ENCODE assay signal across 19 cellular contexts in the genomic region with DNA sequence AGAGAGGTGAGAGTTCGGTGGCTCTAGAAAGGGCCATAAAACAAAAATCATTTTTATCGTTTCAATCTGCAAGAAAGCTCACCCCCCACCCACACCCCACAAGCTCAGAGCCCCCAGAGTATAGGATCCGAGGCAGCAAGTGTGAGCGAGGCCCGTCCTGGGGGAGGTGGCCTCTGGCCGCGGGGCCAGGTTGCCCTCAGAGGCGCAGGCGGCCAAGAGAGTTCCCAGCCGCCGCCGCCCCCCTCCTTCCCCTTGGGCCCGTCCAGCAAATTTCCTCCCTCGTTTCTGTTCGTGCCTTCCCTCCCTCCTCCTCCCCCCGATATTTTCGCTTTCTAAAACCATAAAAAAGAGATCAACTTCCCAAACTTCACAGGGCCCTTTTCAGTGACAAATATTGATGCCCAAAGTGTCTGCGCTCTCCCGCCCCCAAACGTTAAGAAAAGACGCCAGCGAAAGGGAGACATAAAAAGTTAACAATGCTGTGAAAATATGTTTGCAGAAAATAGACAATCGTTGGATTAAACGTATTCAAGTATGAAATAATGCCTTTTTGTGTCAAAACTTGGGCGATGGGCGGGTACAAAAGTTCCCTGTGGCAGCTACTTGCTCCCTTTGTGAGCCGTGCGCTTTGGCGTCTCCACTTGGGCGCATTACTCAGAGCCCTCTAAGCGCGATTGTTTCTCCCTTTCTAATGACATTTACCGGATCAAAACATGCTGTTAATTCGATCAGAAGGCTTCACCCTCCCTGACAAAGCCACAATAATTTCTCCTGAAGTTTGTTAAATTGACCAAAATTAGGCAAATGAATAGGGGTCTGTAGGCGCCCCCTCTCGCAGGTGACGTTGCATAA. TPM values are rescaled to one million over a fixed set of nuclear protein-coding genes. Genes with fewer than 3 reads are reported as not detected.
A peak's percentile ranks its signal among the peaks of the same experiment; 100 is the strongest.
DNase-seq lines count a peak whose midpoint lies in the region; FAIRE-seq and TF ChIP-seq lines count a peak whose summit lies in the region.
"Had no signal": no experiment of that assay in that cellular context is flagged by ENCODE, and none has a peak within 500 bp of the region (broad histone marks: within the 10 kb centered on the region; RNA-seq: fewer than 3 reads in every experiment).

No MANE protein-coding gene starts in this region.

- no peak overlapping the region for H3K27ac Mint-ChIP-seq in Caco-2 (ENCODE audit: unreplicated experiment)

- intact Hi-C loops in Caco-2 (cut with micrococcal nuclease; ENCODE audit: unreplicated experiment) (no loop called here), colonic mucosa (cut with DNase I) (no loop called here)

- TF ChIP-seq CTCF in Caco-2 (IDR thresholded peaks at IDR 0.05; ENCODE audit: insufficient read depth in 1 of 2, low read depth in 1 of 2, low read length in 1 of 2, severe bottlenecking in 1 of 2, unreplicated experiment in 1 of 2) (no peak), astrocyte of the spinal cord (IDR thresholded peaks at IDR 0.05; ENCODE audit: low read depth, low read length) (no peak), colonic mucosa (IDR thresholded peaks at IDR 0.05) (no peak)

- H3K27me3 ChIP-seq in ACC112 (ENCODE audit: insufficient read depth, low read length) (peaks cover 98% of the 10 kb centered on the region), Caco-2 (replicated peaks; ENCODE audit: control insufficient read depth, insufficient read depth, low read length) (peaks cover 2% of the 10 kb centered on the region), iPS-18a (ENCODE audit: control insufficient read depth, insufficient read depth, low read length) (peaks cover 100% of the 10 kb centered on the region), colonic mucosa (peaks cover 68% of the 10 kb centered on the region)
- H3K27me3 ChIP-seq: ovary had no signal

- no TSS peak for BruUV-seq in Caco-2 (replicated peaks; lab: Mats Ljungman, UMichigan)

- H3K4me1 Mint-ChIP-seq in Caco-2 (ENCODE audit: low read depth, unreplicated experiment), result peaks cover 6% of the 10 kb centered on the region

- H2AFZ ChIP-seq in ACC112 (ENCODE audit: low read length, unreplicated experiment), result no peak overlapping the region

- H3K36me3 Mint-ChIP-seq in Caco-2 (ENCODE audit: insufficient read depth, unreplicated experiment), result peaks cover 7% of the 10 kb centered on the region

- H3K9ac ChIP-seq in iPS-18a (ENCODE audit: low read length), result no peak overlapping the region
- H3K9ac ChIP-seq in colonic mucosa (ENCODE audit: low read depth in 2 of 2, low read length in 2 of 2), result no peak overlapping the region

- H3K4me1 ChIP-seq in ACC112 (ENCODE audit: control insufficient read depth, insufficient read depth, low read length, unreplicated experiment) (no peaks in the 10 kb centered on the region), Caco-2 (peaks cover 7% of the 10 kb centered on the region; the same call in 1 of the 2 replicates), iPS-18a (ENCODE audit: control insufficient read depth, low read depth, low read length) (peaks cover 32% of the 10 kb centered on the region), colonic mucosa (no peaks in the 10 kb centered on the region)

- CTCF ChIA-PET in Caco-2 (lab: Charles Lee), result no interaction called here

- H3K9me3 Mint-ChIP-seq in Caco-2 (ENCODE audit: unreplicated experiment), result no peaks in the 10 kb centered on the region
- H3K9me3 Mint-ChIP-seq: stimulated activated naive CD8-positive, alpha-beta T cell treated with anti-CD3 and anti-CD28 coated beads, Interleukin-15, amount 100 ng/mL, for 72 hours had no signal

- H3K36me3 ChIP-seq in ACC112 (ENCODE audit: insufficient read depth, low read length) (no peaks in the 10 kb centered on the region), Caco-2 (ENCODE audit: control insufficient read depth, insufficient read depth, low read length) (no peaks in the 10 kb centered on the region), iPS-18a (ENCODE audit: control insufficient read depth, low read depth, low read length) (no peaks in the 10 kb centered on the region), colonic mucosa (no peaks in the 10 kb centered on the region)
- H3K36me3 ChIP-seq: ovary, spleen, uterus had no signal

- no peak for TF ChIP-seq POLR2A in GM12891 (IDR thresholded peaks at IDR 0.05; ENCODE audit: low read depth, low read length)

- peak overlapping the region; percentile 76 for H3K4me3 Mint-ChIP-seq in Caco-2 (ENCODE audit: unreplicated experiment)
- H3K4me3 Mint-ChIP-seq: stimulated activated naive CD8-positive, alpha-beta T cell treated with anti-CD3 and anti-CD28 coated beads, Interleukin-15, amount 100 ng/mL, for 72 hours had no signal

- DNase-seq in Caco-2 (no peak), astrocyte of the spinal cord (ENCODE audit: low read depth, low spot score) (peak; percentile 33), NCI-H1694 (lab: John Stamatoyannopoulos, UW) (no peak), colonic mucosa (no peak), GM12891 (ENCODE audit: insufficient read length, low spot score) (no peak)
- DNase-seq: activated CD8-positive, alpha-beta memory T cell treated with anti-CD3 and anti-CD28 coated beads, Interleukin-2, amount 50 U/mL, for 4 hours; activated naive CD4-positive, alpha-beta T cell treated with anti-CD3 and anti-CD28 coated beads, Interleukin-2, amount 50 U/mL, for 16 hours; C1 segment of cervical spinal cord; mucosa of descending colon; NCI-H146; NCI-H526; ovary; RPMI8226; spleen; stimulated activated naive CD8-positive, alpha-beta T cell treated with anti-CD3 and anti-CD28 coated beads, Interleukin-15, amount 100 ng/mL, for 72 hours; uterus had no signal

- peaks cover 32% of the 10 kb centered on the region for H3K27me3 Mint-ChIP-seq in Caco-2 (ENCODE audit: insufficient read depth, unreplicated experiment)

- H3K79me2 ChIP-seq in ACC112 (ENCODE audit: control insufficient read depth, insufficient read depth, low read length, unreplicated experiment), result no peaks in the 10 kb centered on the region

- H3K4me3 ChIP-seq in ACC112 (ENCODE audit: low read depth, low read length) (peak overlapping the region; percentile 12; the same call in 1 of the 2 replicates), Caco-2 (ENCODE audit: low read depth, low read length) (no peak overlapping the region), astrocyte of the spinal cord (ENCODE audit: low read depth, low read length) (no peak overlapping the region), iPS-18a (ENCODE audit: low read length) (peak overlapping the region; percentile 46), colonic mucosa (no peak overlapping the region)
- H3K4me3 ChIP-seq: mucosa of descending colon, ovary, spleen, uterus had no signal

- in situ Hi-C loops in astrocyte of the spinal cord (cut with HindIII; ENCODE audit: low sequenced_read_pairs), result no loop called here

- H3K27ac ChIP-seq in ACC112 (ENCODE audit: low read depth, low read length) (no peak overlapping the region), iPS-18a (ENCODE audit: low read length) (no peak overlapping the region), colonic mucosa (no peak overlapping the region)
- H3K27ac ChIP-seq: ovary, spleen, uterus had no signal

- H3K9me3 ChIP-seq in Caco-2 (no peaks in the 10 kb centered on the region), iPS-18a (ENCODE audit: control insufficient read depth, low read depth, low read length) (no peaks in the 10 kb centered on the region), colonic mucosa (no peaks in the 10 kb centered on the region)
- H3K9me3 ChIP-seq: mucosa of descending colon, ovary, spleen, uterus had no signal

- no peak for FAIRE-seq in GM12891 (lab: Jason Lieb, UNC)

- POLR2A ChIA-PET in Caco-2 (lab: Charles Lee), result no interaction called here

TF ChIP-seq in GM12891, 5 proteins besides CTCF, POLR2A, EP300 and RAD21:
- TF ChIP-seq POLR2AphosphoS5 (IDR thresholded peaks at IDR 0.05; ENCODE audit: low read depth, low read length) (no peak), POU2F2 (IDR thresholded peaks at IDR 0.05; ENCODE audit: low read depth, low read length) (no peak), TAF1 (IDR thresholded peaks at IDR 0.05; ENCODE audit: low read depth, low read length) (no peak), SPI1 (IDR thresholded peaks at IDR 0.05; ENCODE audit: low read depth, low read length) (no peak)

RNA-seq across cellular contexts. Expression of gene HELT, which starts 1.1 kb away (rescaled TPM):
- total RNA-seq in Caco-2 (2022), result not detected in 2 replicates
- not detected for total RNA-seq in colonic mucosa
- polyA plus RNA-seq in GM12891 (2012; ENCODE audit: low read depth, missing spikeins), result not detected
- total RNA-seq: cardiac septum, mucosa of descending colon, ovary, spleen, uterus had no signal
- polyA plus RNA-seq: ovary had no signal

Comparison
In these comparisons a context has a peak if more than half of its experiments do, and no peak if none do; other contexts are left out.
1. H3K4me3 ChIP-seq: peak in ACC112 (single experiment) and iPS-18a (single experiment); none in Caco-2 (single experiment), astrocyte of the spinal cord (single experiment) and colonic mucosa (single experiment).